ENCODE assay signal across 9 cellular contexts in the genomic region with DNA sequence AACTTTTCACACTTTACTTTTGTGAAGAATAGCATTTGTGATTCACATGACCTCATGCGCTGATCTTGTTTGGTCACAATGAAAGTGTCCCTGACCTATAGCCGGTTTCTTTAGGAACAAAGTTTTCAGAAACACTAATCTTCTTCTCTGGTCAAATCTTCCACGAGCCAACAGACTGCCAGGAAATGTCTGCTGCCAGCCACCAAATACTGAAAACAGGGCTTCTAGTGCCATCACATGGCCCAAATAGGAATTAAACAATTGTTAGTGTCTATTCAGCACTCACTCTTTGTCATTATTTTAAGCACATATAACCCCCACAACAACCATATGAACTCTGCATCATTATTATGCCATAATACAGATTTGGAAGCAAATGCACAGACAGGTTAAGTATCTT.
DNase-seq lines count a peak whose midpoint lies in the region; ATAC-seq and TF ChIP-seq lines count a peak whose summit lies in the region.
"Had no signal": no experiment of that assay in that cellular context is flagged by ENCODE, and none has a peak within 500 bp of the region (broad histone marks: within the 10 kb centered on the region; RNA-seq: fewer than 3 reads in every experiment).

No MANE protein-coding gene starts in this region.

- H3K4me1 ChIP-seq in HEK293 (ENCODE audit: control insufficient read depth, insufficient read depth, low read length) (no peaks in the 10 kb centered on the region), lung (ENCODE audit: control insufficient read depth in 2 of 2, insufficient read depth in 2 of 2, low read length in 2 of 2) (no peaks in the 10 kb centered on the region), ascending aorta (no peaks in the 10 kb centered on the region)

- 26 to 31% methylated on average over 3 of the region's 3 CpGs for WGBS in lung, 2 donors

- no peak overlapping the region for H3K4me3 ChIP-seq in HEK293 (ENCODE audit: low read depth, low read length)
- no peak overlapping the region for H3K4me3 ChIP-seq in lung
- H3K4me3 ChIP-seq in ascending aorta = no peak overlapping the region

- intact Hi-C loops in ascending aorta (cut with DNase I) = no loop called here

- POLR2A ChIA-PET in HEK293 (lab: Yijun Ruan, JAX) = no interaction called here

- H3K9me3 ChIP-seq in HEK293 (ENCODE audit: control insufficient read depth, insufficient read depth, low read depth, low read length) = no peaks in the 10 kb centered on the region
- H3K9me3 ChIP-seq in lung (ENCODE audit: control insufficient read depth in 2 of 2, insufficient read depth in 1 of 2, low read length in 1 of 2) = no peaks in the 10 kb centered on the region
- H3K9me3 ChIP-seq in ascending aorta = no peaks in the 10 kb centered on the region

- ATAC-seq in lung (ENCODE audit: insufficient read depth, low FRiP score) (peak; percentile 68), GM18519 (IDR thresholded peaks at IDR 0.05; ENCODE audit: low FRiP score, unreplicated experiment) (no peak), HG03571 (IDR thresholded peaks at IDR 0.05; ENCODE audit: unreplicated experiment) (no peak)

- H3K27me3 ChIP-seq in lung (ENCODE audit: control insufficient read depth, insufficient read depth) (no peaks in the 10 kb centered on the region), ascending aorta (no peaks in the 10 kb centered on the region)

- TF ChIP-seq CTCF in HEK293 (tag by site-specific recombination; IDR thresholded peaks at IDR 0.05) (peak; percentile 25; the same call in 1 of the 2 replicates), lung (IDR thresholded peaks at IDR 0.05; ENCODE audit: control extremely low read depth, extremely low read depth) (peak; percentile 16), ascending aorta (IDR thresholded peaks at IDR 0.05) (no peak)

- H3K27ac ChIP-seq in HEK293 (ENCODE audit: extremely low read depth, low read depth, low read length) (no peak overlapping the region), lung (ENCODE audit: low read depth in 1 of 2, low read length in 1 of 2) (no peak overlapping the region), ascending aorta (no peak overlapping the region)
- H3K27ac ChIP-seq: epithelial cell of prostate had no signal

- CTCF ChIA-PET in HEK293 (lab: Yijun Ruan, JAX) = interaction anchor here (0.6 to 14.0 kb wide), 8 partner anchors 11 to 1536 kb away, joined by 3 to 488 read pairs (median 5); no protein-coding TSS in a partner anchor

- H3K36me3 ChIP-seq in HEK293 (ENCODE audit: control insufficient read depth in 2 of 2, insufficient read depth in 1 of 2, low read length in 2 of 2) (no peaks in the 10 kb centered on the region), lung (ENCODE audit: control insufficient read depth in 2 of 2, insufficient read depth in 2 of 2, low read length in 2 of 2) (no peaks in the 10 kb centered on the region), ascending aorta (no peaks in the 10 kb centered on the region)

- DNase-seq in D341Med (ENCODE audit: low spot score) (peak; percentile 72), NCI-H345 treated with DMSO at 0.1 percent for 48 hours (lab: John Stamatoyannopoulos, UW; ENCODE audit: unreplicated experiment) (peak; percentile 20), cerebellar cortex (ENCODE audit: low spot score) (peak; percentile 71), lung (ENCODE audit: low spot score) (no peak), ascending aorta (ENCODE audit: low spot score in 2 of 2) (no peak)

TF ChIP-seq in HEK293, 187 proteins besides CTCF, POLR2A, EP300 and RAD21:
- TF ChIP-seq GLIS1 (tag by site-specific recombination; IDR thresholded peaks at IDR 0.05) (no peak), ZNF654 (tag by site-specific recombination; IDR thresholded peaks at IDR 0.05; ENCODE audit: low read depth) (peak; percentile 73)

Comparison
In these comparisons a context has a peak if more than half of its experiments do, and no peak if none do; other contexts are left out.
1. DNase-seq: peak in D341Med (single experiment), NCI-H345 treated with DMSO at 0.1 percent for 48 hours (single experiment) and cerebellar cortex (single experiment); none in lung (single experiment) and ascending aorta (0 of 2).
2. CTCF ChIP-seq: peak in HEK293 (single experiment) and lung (single experiment); none in ascending aorta (0 of 3).